Comparison of ENCODE assay signal across 11 cellular contexts in genomic region chr2:43152711-43153627, GRCh38.
DNase-seq lines count a peak whose midpoint lies in the region; ATAC-seq and TF ChIP-seq lines count a peak whose summit lies in the region.
"Had no signal": no experiment of that assay in that cellular context is flagged by ENCODE, and none has a peak within 500 bp of the region (broad histone marks: within the 10 kb centered on the region; RNA-seq: fewer than 3 reads in every experiment).

No MANE protein-coding gene starts in this region.

- 0 out of 2 replicates have a peak overlapping the region, but pooled peaks have one; percentile 3 for H3K4me2 ChIP-seq in KMS-11

- H4K20me1 ChIP-seq in KMS-11 (ENCODE audit: insufficient read depth), result no peaks in the 10 kb centered on the region

- H3K4me1 ChIP-seq in KMS-11 (ENCODE audit: low read depth, poor library complexity, severe bottlenecking), result peaks cover 65% of the 10 kb centered on the region
- H3K4me1 ChIP-seq in aorta (ENCODE audit: control insufficient read depth in 1 of 2, insufficient read depth in 2 of 2, low read length in 2 of 2), result no peaks in the 10 kb centered on the region

- H2AFZ ChIP-seq in KMS-11 (ENCODE audit: low read depth), result no peak overlapping the region

- no peaks in the 10 kb centered on the region for H3K27me3 ChIP-seq in CD4-positive, alpha-beta T cell (ENCODE audit: control insufficient read depth, insufficient read depth, low read length)
- H3K27me3 ChIP-seq in KMS-11 (ENCODE audit: insufficient read depth, low read depth) (no peaks in the 10 kb centered on the region), aorta (ENCODE audit: control insufficient read depth in 1 of 2, insufficient read depth in 2 of 2, low read length in 1 of 2) (no peaks in the 10 kb centered on the region)

- H3K36me3 ChIP-seq in KMS-11 (ENCODE audit: insufficient read depth) (no peaks in the 10 kb centered on the region), aorta (ENCODE audit: control insufficient read depth in 1 of 2, insufficient read depth in 2 of 2, low read length in 1 of 2) (no peaks in the 10 kb centered on the region)

- H3K4me3 ChIP-seq in KMS-11 (IDR thresholded peaks at IDR 0.05; ENCODE audit: insufficient read depth, low read depth, low read length) (no peak overlapping the region), epithelial cell of esophagus (ENCODE audit: low read length) (no peak overlapping the region), aorta (ENCODE audit: low read length in 2 of 2) (no peak overlapping the region)

- no peaks in the 10 kb centered on the region for H3K36me3 Mint-ChIP-seq in CD4-positive, alpha-beta T cell (ENCODE audit: low read depth)
- H3K36me3 Mint-ChIP-seq in nephron progenitor cell (ENCODE audit: low read depth), result no peaks in the 10 kb centered on the region

- CTCF ChIA-PET in CD4-positive, alpha-beta T cell (lab: Charles Lee), result no interaction called here

- intact Hi-C loops in CD4-positive, alpha-beta T cell (cut with DNase I, micrococcal nuclease), result no loop called here
- intact Hi-C loops in aorta (cut with DNase I), result no loop called here

- peak overlapping the region; percentile 70 for H3K27ac Mint-ChIP-seq in CD4-positive, alpha-beta T cell
- peak overlapping the region; percentile 44 for H3K27ac Mint-ChIP-seq in nephron progenitor cell

- no peaks in the 10 kb centered on the region for H3K9me3 Mint-ChIP-seq in CD4-positive, alpha-beta T cell
- H3K9me3 Mint-ChIP-seq in nephron progenitor cell, result no peaks in the 10 kb centered on the region

- no peaks in the 10 kb centered on the region for H3K27me3 Mint-ChIP-seq in CD4-positive, alpha-beta T cell
- no peaks in the 10 kb centered on the region for H3K27me3 Mint-ChIP-seq in nephron progenitor cell (ENCODE audit: low read depth, poor library complexity)

- H3K79me2 ChIP-seq in KMS-11 (ENCODE audit: insufficient read depth, low read depth), result no peaks in the 10 kb centered on the region

- no peak overlapping the region for H3K27ac ChIP-seq in CD4-positive, alpha-beta T cell (ENCODE audit: low read depth, low read length)
- H3K27ac ChIP-seq in KMS-11 (no peak overlapping the region), aorta (ENCODE audit: low read depth in 1 of 2, low read length in 2 of 2) (no peak overlapping the region)

- no peak for DNase-seq in CD4-positive, alpha-beta T cell
- DNase-seq in epithelial cell of esophagus (ENCODE audit: low read depth) (peak; percentile 35), nephron progenitor cell (no peak), UCSD-AML1 (lab: John Stamatoyannopoulos, UW; ENCODE audit: unreplicated experiment) (no peak), aorta (no peak)
- DNase-seq: Calu3, cerebellar nuclear complex, Kasumi-1 had no signal

- no peak for TF ChIP-seq CTCF in CD4-positive, alpha-beta T cell (IDR thresholded peaks at IDR 0.05)
- TF ChIP-seq CTCF in KMS-11 (conservative IDR thresholded peaks at IDR 0.05; ENCODE audit: low read depth, low read length) (no peak), epithelial cell of esophagus (IDR thresholded peaks at IDR 0.05; ENCODE audit: insufficient read depth, low read depth, low read length, missing control alignments) (no peak), nephron progenitor cell (IDR thresholded peaks at IDR 0.05) (no peak)

- POLR2A ChIA-PET in CD4-positive, alpha-beta T cell (lab: Charles Lee), result interaction anchor here (1.0 to 32.8 kb wide), 7 partner anchors 12 to 68 kb away, joined by 3 to 1478 read pairs (median 6); partner anchors contain the start of gene ZFP36L2

- H3K4me3 Mint-ChIP-seq in CD4-positive, alpha-beta T cell, result no peak overlapping the region
- no peak overlapping the region for H3K4me3 Mint-ChIP-seq in nephron progenitor cell

- no peaks in the 10 kb centered on the region for H3K9me3 ChIP-seq in CD4-positive, alpha-beta T cell (ENCODE audit: control insufficient read depth, low read length)
- no peaks in the 10 kb centered on the region for H3K9me3 ChIP-seq in aorta (ENCODE audit: control insufficient read depth, low read length)

- ATAC-seq in CD4-positive, alpha-beta T cell (ENCODE audit: poor library complexity), result peak; percentile 13
- ATAC-seq in GM21360 (IDR thresholded peaks at IDR 0.05; ENCODE audit: unreplicated experiment), result no peak
- no peak for ATAC-seq in HG03135 (IDR thresholded peaks at IDR 0.05; ENCODE audit: unreplicated experiment)
- no peak for ATAC-seq in aorta (ENCODE audit: low FRiP score)

- WGBS in aorta, 2 donors, result 75 to 83% methylated on average over 10 of the region's 10 CpGs

- no peak overlapping the region for H3K9ac ChIP-seq in KMS-11

- peaks cover 78% of the 10 kb centered on the region for H3K4me1 Mint-ChIP-seq in CD4-positive, alpha-beta T cell (ENCODE audit: low read depth)
- peaks cover 33% of the 10 kb centered on the region for H3K4me1 Mint-ChIP-seq in nephron progenitor cell
